8 cellular contexts compared by ENCODE assay signal in genomic region chr1:155858805-155859233, GRCh38. TPM values are rescaled to one million over a fixed set of nuclear protein-coding genes. Genes with fewer than 3 reads are reported as not detected.
A peak's percentile ranks its signal among the peaks of the same experiment; 100 is the strongest.
DNase-seq lines count a peak whose midpoint lies in the region; ATAC-seq and TF ChIP-seq lines count a peak whose summit lies in the region.

No MANE protein-coding gene starts in this region.

- peak; percentile 8 for ATAC-seq in HG02852 (IDR thresholded peaks at IDR 0.05; ENCODE audit: unreplicated experiment)
- ATAC-seq in T-cell (replicated peaks in 1 of 4), result no peak
- no peak for ATAC-seq in GM18858 (IDR thresholded peaks at IDR 0.05; ENCODE audit: unreplicated experiment)
- no peak for ATAC-seq in HG03457 (IDR thresholded peaks at IDR 0.05; ENCODE audit: unreplicated experiment)

- TF ChIP-seq CTCF in GM12875 (IDR thresholded peaks at IDR 0.05; ENCODE audit: borderline replicate concordance, insufficient read depth, low read depth, low read length) (no peak), progenitor cell of endocrine pancreas (IDR thresholded peaks at IDR 0.05; ENCODE audit: unreplicated experiment) (no peak)

- H3K9me3 Mint-ChIP-seq in T-cell (no peaks in the 10 kb centered on the region), progenitor cell of endocrine pancreas (ENCODE audit: low read depth) (no peaks in the 10 kb centered on the region)

- peak overlapping the region; percentile 93 to 94 for H3K27ac Mint-ChIP-seq in T-cell
- H3K27ac Mint-ChIP-seq in progenitor cell of endocrine pancreas, result peak overlapping the region; percentile 89

- peak overlapping the region; percentile 53 for H3K27ac ChIP-seq in epithelial cell of prostate

- H3K4me1 Mint-ChIP-seq in T-cell (peaks cover 34 to 51% (median 49%) of the 10 kb centered on the region in 3 donors), progenitor cell of endocrine pancreas (ENCODE audit: low read depth) (peaks cover 9% of the 10 kb centered on the region)

- CTCF ChIA-PET in T-cell (lab: Charles Lee), result no interaction called here

- H3K36me3 Mint-ChIP-seq in T-cell, result peaks cover 5% of the 10 kb centered on the region
- peaks cover 6% of the 10 kb centered on the region for H3K36me3 Mint-ChIP-seq in progenitor cell of endocrine pancreas (ENCODE audit: insufficient read depth)

- peak overlapping the region; percentile 53 for H3K4me3 ChIP-seq in GM12875 (ENCODE audit: low read depth, low read length)

- DNase-seq in T-cell (peak in 1 of 34 experiments; percentile 6), epithelial cell of prostate (ENCODE audit: low read depth, low spot score) (no peak), progenitor cell of endocrine pancreas (ENCODE audit: low spot score, unreplicated experiment) (no peak), foreskin melanocyte (no peak)

- H3K27me3 Mint-ChIP-seq in T-cell (peaks cover 2 to 15% of the 10 kb centered on the region in 2 donors), progenitor cell of endocrine pancreas (peaks cover 22% of the 10 kb centered on the region)

- POLR2A ChIA-PET in T-cell (lab: Charles Lee), result interaction anchor here in 1 of 2 donors (0.6 kb wide), 2 partner anchors 221 to 1049 kb away, joined by 3 to 5 read pairs; no protein-coding TSS in a partner anchor

- H3K4me3 Mint-ChIP-seq in T-cell, result peak overlapping the region; percentile 89 to 98 (median 90)
- peak overlapping the region; percentile 76 for H3K4me3 Mint-ChIP-seq in progenitor cell of endocrine pancreas (ENCODE audit: low read depth)

RNA-seq across cellular contexts. Expression of gene SYT11, which starts 0.5 kb away (rescaled TPM):
- 10 to 100 TPM in 2 of 5 donors, 1 to 10 TPM in 3; 8.6 to 19.8 (median 9.0) TPM for total RNA-seq in T-cell
- 1.7 and 2.0 TPM in 2 replicates for total RNA-seq in progenitor cell of endocrine pancreas

RNA-seq across cellular contexts. Expression of gene GON4L, which starts 1.8 kb away (rescaled TPM):
- total RNA-seq in T-cell (100 to 1,000 TPM; 101 to 113 (median 105) TPM), progenitor cell of endocrine pancreas (69.4 and 73.2 TPM in 2 replicates)

RNA-seq across cellular contexts. Expression of gene RIT1, which starts 52.3 kb away (rescaled TPM):
- 10 to 100 TPM; 35.3 to 56.4 (median 39.2) TPM for total RNA-seq in T-cell
- total RNA-seq in progenitor cell of endocrine pancreas, result 28.3 and 30.1 TPM in 2 replicates
